Comparison of ENCODE assay signal across 8 cellular contexts in genomic region chr11:27201454-27202302, GRCh38.
DNase-seq lines count a peak whose midpoint lies in the region; ATAC-seq, FAIRE-seq and TF ChIP-seq lines count a peak whose summit lies in the region.

No MANE protein-coding gene starts in this region.

- intact Hi-C loops in heart left ventricle (cut with DNase I): no loop called here

- H3K4me1 Mint-ChIP-seq in activated naive CD4-positive, alpha-beta T cell treated with anti-CD3 and anti-CD28 coated beads, Interleukin-2, amount 10 ng/mL, durations not matched to agents 7 days and 5 days: no peaks in the 10 kb centered on the region

- no peaks in the 10 kb centered on the region for H3K36me3 Mint-ChIP-seq in activated naive CD4-positive, alpha-beta T cell treated with anti-CD3 and anti-CD28 coated beads, Interleukin-2, amount 10 ng/mL, durations not matched to agents 7 days and 5 days
- H3K36me3 Mint-ChIP-seq in activated naive CD4-positive, alpha-beta T cell treated with anti-CD3 and anti-CD28 coated beads, Interleukin-2, amount 50 U/mL, for 72 hours: no peaks in the 10 kb centered on the region

- ATAC-seq in activated naive CD4-positive, alpha-beta T cell treated with anti-CD3 and anti-CD28 coated beads, Interleukin-2, amount 50 U/mL, for 72 hours: no peak
- ATAC-seq in heart left ventricle (peak; percentile 60 to 84 (median 73)), HG02759 (IDR thresholded peaks at IDR 0.05; ENCODE audit: unreplicated experiment) (no peak), GM18870 (IDR thresholded peaks at IDR 0.05; ENCODE audit: unreplicated experiment) (no peak)

- no peak for DNase-seq in activated naive CD4-positive, alpha-beta T cell treated with anti-CD3 and anti-CD28 coated beads, Interleukin-2, amount 10 ng/mL, durations not matched to agents 7 days and 5 days
- no peak for DNase-seq in activated naive CD4-positive, alpha-beta T cell treated with anti-CD3 and anti-CD28 coated beads, Interleukin-2, amount 50 U/mL, for 72 hours (ENCODE audit: low spot score in 2 of 2)
- DNase-seq in RPMI8226 (peak; percentile 59), heart left ventricle (peak; percentile 63 to 86 (median 70)), small intestine (peak; percentile 99), SKM-1 (lab: John Stamatoyannopoulos, UW; ENCODE audit: unreplicated experiment) (no peak)

- no peak for TF ChIP-seq POLR2A in heart left ventricle (IDR thresholded peaks at IDR 0.05)

- H3K27ac ChIP-seq in heart left ventricle (peak overlapping the region in 10 of 12 donors; percentile 0 to 73 (median 41)), small intestine (ENCODE audit: low read depth in 1 of 2, low read length in 1 of 2) (peak overlapping the region; percentile 22 to 71)

- H3K27me3 ChIP-seq in heart left ventricle: no peaks in the 10 kb centered on the region
- no peaks in the 10 kb centered on the region for H3K27me3 ChIP-seq in small intestine (ENCODE audit: control insufficient read depth in 2 of 2, insufficient read depth in 2 of 2, low read length in 2 of 2)

- H3K4me3 Mint-ChIP-seq in activated naive CD4-positive, alpha-beta T cell treated with anti-CD3 and anti-CD28 coated beads, Interleukin-2, amount 10 ng/mL, durations not matched to agents 7 days and 5 days: no peak overlapping the region

- CTCF ChIA-PET in activated naive CD4-positive, alpha-beta T cell treated with anti-CD3 and anti-CD28 coated beads, Interleukin-2, amount 10 ng/mL, durations not matched to agents 7 days and 5 days (lab: Charles Lee): interaction anchor here (1.9 kb wide), 1 partner anchor 18 kb away, joined by 5 read pairs; no protein-coding TSS in a partner anchor

- H3K4me3 ChIP-seq in heart left ventricle: no peak overlapping the region
- H3K4me3 ChIP-seq in small intestine (ENCODE audit: low read depth in 1 of 2, low read length in 2 of 2): no peak overlapping the region

- no peaks in the 10 kb centered on the region for H3K9me3 Mint-ChIP-seq in activated naive CD4-positive, alpha-beta T cell treated with anti-CD3 and anti-CD28 coated beads, Interleukin-2, amount 10 ng/mL, durations not matched to agents 7 days and 5 days
- no peaks in the 10 kb centered on the region for H3K9me3 Mint-ChIP-seq in activated naive CD4-positive, alpha-beta T cell treated with anti-CD3 and anti-CD28 coated beads, Interleukin-2, amount 50 U/mL, for 72 hours

- no peak for FAIRE-seq in small intestine (lab: Jason Lieb, UNC)

- H3K27ac Mint-ChIP-seq in activated naive CD4-positive, alpha-beta T cell treated with anti-CD3 and anti-CD28 coated beads, Interleukin-2, amount 10 ng/mL, durations not matched to agents 7 days and 5 days: peak overlapping the region; percentile 2
- no peak overlapping the region for H3K27ac Mint-ChIP-seq in activated naive CD4-positive, alpha-beta T cell treated with anti-CD3 and anti-CD28 coated beads, Interleukin-2, amount 50 U/mL, for 72 hours

- peaks cover 2% of the 10 kb centered on the region for H3K27me3 Mint-ChIP-seq in activated naive CD4-positive, alpha-beta T cell treated with anti-CD3 and anti-CD28 coated beads, Interleukin-2, amount 10 ng/mL, durations not matched to agents 7 days and 5 days

- H3K4me1 ChIP-seq in heart left ventricle: peaks cover 0 to 25% (median 10%) of the 10 kb centered on the region in 12 donors
- peaks cover 7 to 11% of the 10 kb centered on the region in 2 donors for H3K4me1 ChIP-seq in small intestine (ENCODE audit: control insufficient read depth in 2 of 2, insufficient read depth in 1 of 2, low read depth in 1 of 2, low read length in 1 of 2)

- no peaks in the 10 kb centered on the region for H3K9me3 ChIP-seq in heart left ventricle
- H3K9me3 ChIP-seq in small intestine (ENCODE audit: control insufficient read depth, low read depth): no peaks in the 10 kb centered on the region

- 24 to 31% (median 27%) methylated on average over 10 of the region's 10 CpGs for WGBS in heart left ventricle, 4 donors
- 9 to 29% (median 18%) methylated on average over 10 of the region's 10 CpGs for WGBS in small intestine, 3 donors

- no peaks in the 10 kb centered on the region for H3K36me3 ChIP-seq in heart left ventricle
- no peaks in the 10 kb centered on the region for H3K36me3 ChIP-seq in small intestine (ENCODE audit: control insufficient read depth in 2 of 2, insufficient read depth in 2 of 2, low read length in 2 of 2)

- no peak for TF ChIP-seq CTCF in heart left ventricle (IDR thresholded peaks at IDR 0.05)

Comparison
In these comparisons a context has a peak if more than half of its experiments do, and no peak if none do; other contexts are left out.
1. DNase-seq: peak in RPMI8226 (single experiment), heart left ventricle (5 of 5) and small intestine (single experiment); none in activated naive CD4-positive, alpha-beta T cell treated with anti-CD3 and anti-CD28 coated beads, Interleukin-2, amount 10 ng/mL, durations not matched to agents 7 days and 5 days (single experiment), activated naive CD4-positive, alpha-beta T cell treated with anti-CD3 and anti-CD28 coated beads, Interleukin-2, amount 50 U/mL, for 72 hours (0 of 2) and SKM-1 (single experiment).
2. ATAC-seq: peak in heart left ventricle (4 of 4); none in activated naive CD4-positive, alpha-beta T cell treated with anti-CD3 and anti-CD28 coated beads, Interleukin-2, amount 50 U/mL, for 72 hours (0 of 2), HG02759 (single experiment) and GM18870 (single experiment).